ENCODE assay signal across 1 cellular context in genomic region chr15:82650046-82650670, GRCh38.
TF ChIP-seq lines count a peak whose summit lies in the region.

No MANE protein-coding gene starts in this region.

TF ChIP-seq in H1, 55 proteins besides CTCF, POLR2A, EP300 and RAD21:
- TF ChIP-seq GABPA (IDR thresholded peaks at IDR 0.05; ENCODE audit: borderline replicate concordance, insufficient read depth, low read length) (no peak), SRF (IDR thresholded peaks at IDR 0.05; ENCODE audit: low read depth, low read length) (no peak), SP2 (IDR thresholded peaks at IDR 0.05; ENCODE audit: low read length) (no peak), JUN (IDR thresholded peaks at IDR 0.05; ENCODE audit: low read depth, low read length) (no peak), GTF2F1 (IDR thresholded peaks at IDR 0.05; ENCODE audit: borderline replicate concordance, low read depth, low read length) (no peak)
TF ChIP-seq in H1: peak in this region for 0.
